18 cellular contexts compared by ENCODE assay signal in the genomic region with DNA sequence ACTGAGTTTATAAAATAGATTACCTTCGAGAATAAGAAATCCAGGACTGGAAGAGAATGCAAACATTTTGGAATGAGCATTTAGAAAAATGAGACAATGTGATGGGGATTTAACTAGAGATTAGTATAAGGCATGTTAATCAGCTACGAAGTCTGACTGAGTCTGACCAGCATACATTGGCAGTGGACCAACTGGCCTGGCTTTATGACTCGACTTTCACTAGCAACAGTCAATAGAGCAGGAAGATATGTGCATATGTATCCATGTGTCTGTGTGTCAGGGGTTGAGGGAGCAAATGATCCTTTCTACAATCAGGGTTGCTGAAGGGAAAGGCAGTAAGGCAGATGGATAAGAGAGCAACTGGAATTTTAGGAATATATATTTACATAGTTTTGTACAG.
DNase-seq lines count a peak whose midpoint lies in the region; ATAC-seq and TF ChIP-seq lines count a peak whose summit lies in the region.
"Had no signal": no experiment of that assay in that cellular context is flagged by ENCODE, and none has a peak within 500 bp of the region (broad histone marks: within the 10 kb centered on the region; RNA-seq: fewer than 3 reads in every experiment).

No MANE protein-coding gene starts in this region.

- no peaks in the 10 kb centered on the region for H3K27me3 ChIP-seq in HAP-1 (ENCODE audit: low read depth)
- H3K27me3 ChIP-seq in left lung = no peaks in the 10 kb centered on the region
- H3K27me3 ChIP-seq: cardiac muscle cell had no signal

- no peak overlapping the region for H3K27ac ChIP-seq in left lung
- H3K27ac ChIP-seq: cardiac muscle cell, parathyroid adenoma, WERI-Rb-1 had no signal

- H3K4me3 Mint-ChIP-seq in activated naive CD8-positive, alpha-beta T cell treated with anti-CD3 and anti-CD28 coated beads, Interleukin-2, amount 50 U/mL, for 24 hours = no peak overlapping the region
- no peak overlapping the region for H3K4me3 Mint-ChIP-seq in endothelial cell (ENCODE audit: unreplicated experiment)
- H3K4me3 Mint-ChIP-seq: HFFc6 had no signal

- no peaks in the 10 kb centered on the region for H3K36me3 ChIP-seq in HAP-1 (replicated peaks)
- H3K36me3 ChIP-seq in left lung = no peaks in the 10 kb centered on the region
- H3K36me3 ChIP-seq: cardiac muscle cell, WERI-Rb-1 had no signal

- in situ Hi-C loops in ACHN (cut with HindIII; ENCODE audit: low pct_ligation_motif_present, low pct_unique_long_range_greater_than_20kb, low sequenced_read_pairs) = no loop called here
- in situ Hi-C loops in HAP-1 (cut with MboI; ENCODE audit: low sequenced_read_pairs) = no loop called here

- H3K9me3 ChIP-seq in HAP-1 (no peaks in the 10 kb centered on the region), left lung (no peaks in the 10 kb centered on the region)

- H3K27ac Mint-ChIP-seq in activated naive CD8-positive, alpha-beta T cell treated with anti-CD3 and anti-CD28 coated beads, Interleukin-2, amount 50 U/mL, for 24 hours = no peak overlapping the region
- no peak overlapping the region for H3K27ac Mint-ChIP-seq in endothelial cell (ENCODE audit: unreplicated experiment)
- H3K27ac Mint-ChIP-seq: HFFc6 had no signal

- intact Hi-C loops in left lung (cut with DNase I) = no loop called here

- no peak overlapping the region for H3K4me3 ChIP-seq in HAP-1
- no peak overlapping the region for H3K4me3 ChIP-seq in left lung
- H3K4me3 ChIP-seq: cardiac muscle cell had no signal

- no peaks in the 10 kb centered on the region for H3K4me1 Mint-ChIP-seq in activated naive CD8-positive, alpha-beta T cell treated with anti-CD3 and anti-CD28 coated beads, Interleukin-2, amount 50 U/mL, for 24 hours
- peaks cover 4% of the 10 kb centered on the region for H3K4me1 Mint-ChIP-seq in endothelial cell (ENCODE audit: unreplicated experiment)

- H3K4me1 ChIP-seq in HAP-1 = peaks cover 36% of the 10 kb centered on the region
- no peaks in the 10 kb centered on the region for H3K4me1 ChIP-seq in left lung
- H3K4me1 ChIP-seq: parathyroid adenoma had no signal

- H3K27me3 Mint-ChIP-seq in activated naive CD8-positive, alpha-beta T cell treated with anti-CD3 and anti-CD28 coated beads, Interleukin-2, amount 50 U/mL, for 24 hours = no peaks in the 10 kb centered on the region
- H3K27me3 Mint-ChIP-seq in endothelial cell (ENCODE audit: unreplicated experiment) = no peaks in the 10 kb centered on the region

- ATAC-seq in activated naive CD8-positive, alpha-beta T cell treated with anti-CD3 and anti-CD28 coated beads, Interleukin-2, amount 50 U/mL, for 24 hours = no peak
- ATAC-seq in left lung (no peak), GM21515 (IDR thresholded peaks at IDR 0.05; ENCODE audit: unreplicated experiment) (no peak)

- peaks cover 16% of the 10 kb centered on the region for H3K9me3 Mint-ChIP-seq in activated naive CD8-positive, alpha-beta T cell treated with anti-CD3 and anti-CD28 coated beads, Interleukin-2, amount 50 U/mL, for 24 hours
- no peaks in the 10 kb centered on the region for H3K9me3 Mint-ChIP-seq in endothelial cell (ENCODE audit: unreplicated experiment)

- DNase-seq in ACHN (peak; percentile 34), HAP-1 (ENCODE audit: low spot score in 2 of 2) (peak; percentile 63 to 79), SHP77 treated with DMSO at 0.1 percent for 48 hours (lab: John Stamatoyannopoulos, UW) (peak; percentile 23), fibroblast of peridontal ligament (ENCODE audit: extremely low read depth) (peak; percentile 76), left lung (no peak), endothelial cell (ENCODE audit: low spot score) (no peak)
- no peak for DNase-seq in activated naive CD8-positive, alpha-beta T cell treated with anti-CD3 and anti-CD28 coated beads, Interleukin-2, amount 50 U/mL, for 24 hours
- DNase-seq: activated gamma-delta T cell, DMS79 treated with DMSO at 0.1 percent for 48 hours, head of caudate nucleus, HFFc6, Kasumi-1, kidney glomerular epithelial cell, NCI-H2107, WERI-Rb-1 had no signal

- no peaks in the 10 kb centered on the region for H3K36me3 Mint-ChIP-seq in activated naive CD8-positive, alpha-beta T cell treated with anti-CD3 and anti-CD28 coated beads, Interleukin-2, amount 50 U/mL, for 24 hours (ENCODE audit: low read depth)
- no peaks in the 10 kb centered on the region for H3K36me3 Mint-ChIP-seq in endothelial cell (ENCODE audit: low read depth, unreplicated experiment)

- TF ChIP-seq CTCF in left lung (IDR thresholded peaks at IDR 0.05) = no peak
- TF ChIP-seq CTCF in endothelial cell (IDR thresholded peaks at IDR 0.05; ENCODE audit: unreplicated experiment) = no peak

Comparison
In these comparisons a context has a peak if more than half of its experiments do, and no peak if none do; other contexts are left out.
1. DNase-seq: peak in ACHN (single experiment), HAP-1 (2 of 2), SHP77 treated with DMSO at 0.1 percent for 48 hours (single experiment) and fibroblast of peridontal ligament (single experiment); none in activated naive CD8-positive, alpha-beta T cell treated with anti-CD3 and anti-CD28 coated beads, Interleukin-2, amount 50 U/mL, for 24 hours (single experiment), left lung (0 of 2) and endothelial cell (single experiment).